ENCODE assay signal across 8 cellular contexts in genomic region chr14:90758028-90758889, GRCh38. TPM values are rescaled to one million over a fixed set of nuclear protein-coding genes. Genes with fewer than 3 reads are reported as not detected.
A peak's percentile ranks its signal among the peaks of the same experiment; 100 is the strongest.
DNase-seq lines count a peak whose midpoint lies in the region; ATAC-seq and TF ChIP-seq lines count a peak whose summit lies in the region.

No MANE protein-coding gene starts in this region.

- H3K4me3 ChIP-seq in GM12865 (ENCODE audit: low read depth, low read length) (peak overlapping the region; percentile 82), heart left ventricle (peak overlapping the region; percentile 15 to 74 (median 61)), upper lobe of left lung (peak overlapping the region; percentile 3 to 51 (median 42))

- peaks cover 0 to 5% (median 0%) of the 10 kb centered on the region in 9 donors for H3K36me3 ChIP-seq in heart left ventricle
- H3K36me3 ChIP-seq in upper lobe of left lung: no peaks in the 10 kb centered on the region

- H3K9me3 ChIP-seq in heart left ventricle (peaks cover 0 to 9% (median 6%) of the 10 kb centered on the region in 12 donors), upper lobe of left lung (peaks cover 0 to 6% (median 3%) of the 10 kb centered on the region in 4 donors)

- intact Hi-C loops in heart left ventricle (cut with DNase I) (loop anchor here (1.0 to 10.0 kb wide), 15 partner anchors 59 to 461 kb away; partner anchors contain the start of genes CALM1 (in 7 of the 10), NRDE2 (in 1 of the 10) and TTC7B (in 1 of the 10)), posterior cingulate gyrus (cut with DNase I) (loop anchor here (1.0 to 5.0 kb wide), 5 partner anchors 57 to 456 kb away; partner anchors contain the start of gene TTC7B)

- H3K4me1 ChIP-seq in heart left ventricle (peaks cover 0 to 31% (median 22%) of the 10 kb centered on the region in 12 donors), upper lobe of left lung (peaks cover 13 to 17% (median 16%) of the 10 kb centered on the region in 4 donors)

- peak in 1 of 2 donors; percentile 57 for TF ChIP-seq POLR2A in heart left ventricle (IDR thresholded peaks at IDR 0.05)
- TF ChIP-seq POLR2A in upper lobe of left lung (IDR thresholded peaks at IDR 0.05): peak in 1 of 4 donors; percentile 66

- TF ChIP-seq EP300 in upper lobe of left lung (IDR thresholded peaks at IDR 0.05): no peak

- TF ChIP-seq CTCF in GM12865 (IDR thresholded peaks at IDR 0.05; ENCODE audit: insufficient read depth, low read depth, low read length, missing control alignments): peak; percentile 95
- TF ChIP-seq CTCF in heart left ventricle (IDR thresholded peaks at IDR 0.05): peak; percentile 81 to 97 (median 92)
- peak; percentile 81 to 98 (median 96) for TF ChIP-seq CTCF in upper lobe of left lung (IDR thresholded peaks at IDR 0.05)

- H3K27ac ChIP-seq in heart left ventricle (peak overlapping the region; percentile 91 to 98 (median 94)), upper lobe of left lung (peak overlapping the region; percentile 69 to 91 (median 87))

- 2 to 6% (median 2%) methylated on average over 29 to 70 of the region's 71 CpGs for WGBS in heart left ventricle, 4 donors
- WGBS in upper lobe of left lung, 2 donors: 2 to 9% methylated on average over 8 to 19 of the region's 71 CpGs

- DNase-seq in GM12865 (ENCODE audit: low read depth): peak; percentile 96
- peak; percentile 68 for DNase-seq in NCI-H1092 (lab: John Stamatoyannopoulos, UW)
- DNase-seq in SKM-1 treated with dmso at 0.1 percent for 144 hours (lab: John Stamatoyannopoulos, UW; ENCODE audit: unreplicated experiment): peak; percentile 58
- DNase-seq in activated naive CD8-positive, alpha-beta T cell treated with anti-CD3 and anti-CD28 coated beads, Interleukin-2, amount 50 U/mL, for 16 hours (ENCODE audit: low read depth, low spot score): peak; percentile 85
- peak; percentile 92 to 98 (median 95) for DNase-seq in heart left ventricle
- peak; percentile 71 to 98 (median 80) for DNase-seq in posterior cingulate gyrus
- peak; percentile 94 to 99 for DNase-seq in upper lobe of left lung

- H3K27me3 ChIP-seq in heart left ventricle: no peaks in the 10 kb centered on the region
- no peaks in the 10 kb centered on the region for H3K27me3 ChIP-seq in upper lobe of left lung

- peak; percentile 87 for ATAC-seq in HG02610 (IDR thresholded peaks at IDR 0.05; ENCODE audit: unreplicated experiment)
- peak; percentile 75 to 92 (median 91) for ATAC-seq in heart left ventricle
- peak; percentile 94 to 96 for ATAC-seq in upper lobe of left lung (ENCODE audit: low FRiP score in 2 of 2)

RNA-seq across cellular contexts. Expression of gene TTC7B, which starts 58.0 kb away (rescaled TPM):
- 10 to 100 TPM; 54.5 to 76.1 (median 67.9) TPM for total RNA-seq in heart left ventricle
- polyA plus RNA-seq in heart left ventricle: 10 to 100 TPM; 20.3 to 38.6 TPM
- total RNA-seq in upper lobe of left lung: 10 to 100 TPM; 13.5 to 87.3 (median 37.5) TPM

Comparison
In these comparisons a context has a peak if more than half of its experiments do, and no peak if none do; other contexts are left out.
1. Peak in every context shown above with its lines: DNase-seq, ATAC-seq, H3K4me3 ChIP-seq and H3K27ac ChIP-seq.